8 cellular contexts compared by ENCODE assay signal in the genomic region with DNA sequence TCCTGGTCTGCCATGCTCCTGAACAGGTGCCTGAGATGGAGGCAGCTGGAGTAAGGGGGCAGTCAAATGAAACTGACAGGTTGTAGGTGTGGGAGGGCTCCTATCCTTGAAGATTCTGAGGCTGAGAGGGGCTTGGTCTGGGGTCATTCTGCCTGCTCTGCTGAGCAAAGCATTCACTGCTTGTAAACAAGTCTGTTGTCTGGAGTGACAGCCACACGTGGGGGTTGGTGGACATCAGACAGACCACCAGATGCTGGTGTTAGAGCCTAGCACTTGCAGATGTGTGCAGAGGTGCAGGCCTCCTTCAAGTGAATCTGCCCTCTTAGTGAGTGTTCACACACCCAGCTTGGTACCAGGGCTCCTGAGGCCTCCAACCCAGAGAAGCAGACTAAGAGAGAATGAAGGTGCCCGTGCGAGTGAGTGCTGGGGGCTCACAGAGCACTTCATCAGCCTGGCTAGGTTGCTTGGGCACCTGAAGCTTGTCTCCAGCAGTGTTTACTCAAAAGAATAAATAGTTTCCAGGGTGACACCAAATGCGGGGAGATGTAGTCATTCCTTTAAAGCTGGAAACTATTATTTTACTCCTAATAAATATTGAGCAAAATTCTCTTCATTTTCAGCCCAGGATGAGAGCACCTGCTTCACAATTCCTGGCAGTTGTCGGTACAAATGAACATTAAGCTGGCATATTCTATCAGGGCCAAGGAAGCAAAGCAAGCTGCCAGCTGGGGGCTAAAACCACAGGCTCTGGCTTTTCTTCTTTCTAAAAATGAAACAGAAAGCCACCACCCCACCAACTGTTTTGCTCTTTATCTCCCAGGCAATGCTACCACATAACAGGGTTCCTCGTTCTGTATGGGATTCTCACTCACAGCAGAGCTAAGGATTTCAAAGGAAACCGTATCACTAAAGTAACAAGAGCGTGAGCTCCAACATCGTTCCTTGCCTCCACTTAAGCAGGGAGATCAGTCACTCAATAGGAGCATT.
DNase-seq lines count a peak whose midpoint lies in the region; ATAC-seq and TF ChIP-seq lines count a peak whose summit lies in the region.

No MANE protein-coding gene starts in this region.

- no CpG with 5 or more reads among the region's 9 CpGs for WGBS in trophoblast cell (ENCODE audit: extremely low coverage, insufficient coverage, insufficient read length)
- WGBS in adrenal gland, 4 donors: 79 to 87% (median 82%) methylated on average over 9 of the region's 9 CpGs

- CTCF ChIA-PET in activated CD8-positive, alpha-beta T cell treated with anti-CD3 and anti-CD28 coated beads for 36 hours (lab: Charles Lee): interaction anchor here (0.8 to 1.1 kb wide), 3 partner anchors 20 to 1056 kb away, joined by 3 read pairs; a partner anchor contains a TSS

- H3K9me3 Mint-ChIP-seq in CD4-positive, CD25-positive, alpha-beta regulatory T cell: peaks cover 0 to 5% (median 2%) of the 10 kb centered on the region in 7 donors
- H3K9me3 Mint-ChIP-seq in activated CD8-positive, alpha-beta T cell treated with anti-CD3 and anti-CD28 coated beads for 36 hours: no peaks in the 10 kb centered on the region
- peaks cover 4% of the 10 kb centered on the region; the same call in 1 of the 2 replicates for H3K9me3 Mint-ChIP-seq in HFFc6

- peak overlapping the region; percentile 6 to 79 (median 60) for H3K4me3 Mint-ChIP-seq in CD4-positive, CD25-positive, alpha-beta regulatory T cell
- H3K4me3 Mint-ChIP-seq in activated CD8-positive, alpha-beta T cell treated with anti-CD3 and anti-CD28 coated beads for 36 hours: no peak overlapping the region
- H3K4me3 Mint-ChIP-seq in HFFc6: no peak overlapping the region

- no peak for TF ChIP-seq CTCF in activated CD8-positive, alpha-beta T cell treated with anti-CD3 and anti-CD28 coated beads for 36 hours (IDR thresholded peaks at IDR 0.05)
- TF ChIP-seq CTCF in HFFc6 (IDR thresholded peaks at IDR 0.05) (no peak), adrenal gland (IDR thresholded peaks at IDR 0.05) (no peak)

- no peak overlapping the region for H2AFZ ChIP-seq in trophoblast cell (ENCODE audit: insufficient read depth, low read length, poor library complexity)

- POLR2A ChIA-PET in activated CD8-positive, alpha-beta T cell treated with anti-CD3 and anti-CD28 coated beads for 36 hours (lab: Charles Lee): no interaction called here

- no peak overlapping the region for H3K4me2 ChIP-seq in trophoblast cell (ENCODE audit: low read length)

- no peak overlapping the region for H2BK5ac ChIP-seq in trophoblast cell (ENCODE audit: low read depth, low read length, poor library complexity)

- no peak overlapping the region for H3K18ac ChIP-seq in trophoblast cell (ENCODE audit: low read length)

- no peak overlapping the region for H3K9ac ChIP-seq in trophoblast cell (ENCODE audit: low read length)

- no peak overlapping the region for H3K23ac ChIP-seq in trophoblast cell (ENCODE audit: low read length)

- peak; percentile 56 to 59 for ATAC-seq in CD4-positive, CD25-positive, alpha-beta regulatory T cell (ENCODE audit: low read depth in 2 of 2)
- ATAC-seq in GM19043 (IDR thresholded peaks at IDR 0.05; ENCODE audit: low read depth, unreplicated experiment): peak; percentile 73
- peak; percentile 91 for ATAC-seq in HG03159 (IDR thresholded peaks at IDR 0.05; ENCODE audit: unreplicated experiment)
- ATAC-seq in activated CD8-positive, alpha-beta T cell treated with anti-CD3 and anti-CD28 coated beads for 36 hours: peak; percentile 80
- ATAC-seq in sciatic nerve: peak; percentile 6

- H3K27me3 Mint-ChIP-seq in CD4-positive, CD25-positive, alpha-beta regulatory T cell: no peaks in the 10 kb centered on the region
- no peaks in the 10 kb centered on the region for H3K27me3 Mint-ChIP-seq in activated CD8-positive, alpha-beta T cell treated with anti-CD3 and anti-CD28 coated beads for 36 hours
- peaks cover 31% of the 10 kb centered on the region for H3K27me3 Mint-ChIP-seq in HFFc6 (ENCODE audit: insufficient read depth)

- no peak overlapping the region for H2AK5ac ChIP-seq in trophoblast cell (ENCODE audit: low read length)

- no peak overlapping the region for H2BK12ac ChIP-seq in trophoblast cell (ENCODE audit: low read length)

- no peak overlapping the region for H3K4ac ChIP-seq in trophoblast cell (ENCODE audit: low read depth, low read length)

- H3K36me3 Mint-ChIP-seq in CD4-positive, CD25-positive, alpha-beta regulatory T cell: no peaks in the 10 kb centered on the region
- no peaks in the 10 kb centered on the region for H3K36me3 Mint-ChIP-seq in activated CD8-positive, alpha-beta T cell treated with anti-CD3 and anti-CD28 coated beads for 36 hours (ENCODE audit: low read depth)
- H3K36me3 Mint-ChIP-seq in HFFc6 (ENCODE audit: low read depth): no peaks in the 10 kb centered on the region

- H4K91ac ChIP-seq in trophoblast cell (ENCODE audit: low read depth, low read length): no peak overlapping the region

- DNase-seq in CD4-positive, CD25-positive, alpha-beta regulatory T cell: peak in 2 of 3 donors; percentile 25 to 78
- peak; percentile 60 for DNase-seq in activated CD8-positive, alpha-beta T cell treated with anti-CD3 and anti-CD28 coated beads for 36 hours
- DNase-seq in sciatic nerve (ENCODE audit: low spot score): no peak
- DNase-seq in HFFc6: no peak
- DNase-seq in trophoblast cell: no peak
- no peak for DNase-seq in adrenal gland

- peak overlapping the region; percentile 59 for H3K27ac ChIP-seq in CD4-positive, CD25-positive, alpha-beta regulatory T cell (ENCODE audit: insufficient read depth, low read length, poor library complexity, severe bottlenecking)
- no peak overlapping the region for H3K27ac ChIP-seq in trophoblast cell (ENCODE audit: low read depth, low read length)
- H3K27ac ChIP-seq in adrenal gland: no peak overlapping the region

- H3K36me3 ChIP-seq in CD4-positive, CD25-positive, alpha-beta regulatory T cell (ENCODE audit: control insufficient read depth, insufficient read depth, low read length): no peaks in the 10 kb centered on the region
- H3K36me3 ChIP-seq in trophoblast cell (ENCODE audit: control insufficient read depth in 1 of 2, insufficient read depth in 2 of 2, low read length in 2 of 2) (no peaks in the 10 kb centered on the region), adrenal gland (replicated peaks in 1 of 2) (no peaks in the 10 kb centered on the region)

- H3K79me1 ChIP-seq in trophoblast cell (ENCODE audit: low read length): no peaks in the 10 kb centered on the region

- peak overlapping the region; percentile 74 for H3K4me3 ChIP-seq in CD4-positive, CD25-positive, alpha-beta regulatory T cell (ENCODE audit: low read depth, low read length)
- H3K4me3 ChIP-seq in trophoblast cell (ENCODE audit: low read depth, low read length): no peak overlapping the region
- no peak overlapping the region for H3K4me3 ChIP-seq in adrenal gland

- peaks cover 9 to 36% (median 21%) of the 10 kb centered on the region in 4 donors for H3K4me1 Mint-ChIP-seq in CD4-positive, CD25-positive, alpha-beta regulatory T cell
- H3K4me1 Mint-ChIP-seq in activated CD8-positive, alpha-beta T cell treated with anti-CD3 and anti-CD28 coated beads for 36 hours (ENCODE audit: low read depth): peaks cover 19% of the 10 kb centered on the region
- peaks cover 18% of the 10 kb centered on the region for H3K4me1 Mint-ChIP-seq in HFFc6 (ENCODE audit: low read depth)

- no peak overlapping the region for H4K8ac ChIP-seq in trophoblast cell (ENCODE audit: low read depth, low read length)

- no peaks in the 10 kb centered on the region for H3K79me2 ChIP-seq in trophoblast cell (ENCODE audit: control insufficient read depth, insufficient read depth, low read length, poor library complexity)

- H3K4me1 ChIP-seq in CD4-positive, CD25-positive, alpha-beta regulatory T cell (ENCODE audit: control insufficient read depth, insufficient read depth, low read length, poor library complexity, severe bottlenecking): peaks cover 15% of the 10 kb centered on the region
- H3K4me1 ChIP-seq in trophoblast cell (ENCODE audit: control insufficient read depth in 1 of 2, insufficient read depth in 2 of 2, low read length in 2 of 2) (peaks cover 0 to 3% of the 10 kb centered on the region in 2 experiments), adrenal gland (replicated peaks in 1 of 2) (peaks cover 0 to 4% of the 10 kb centered on the region in 2 donors)

- H2BK120ac ChIP-seq in trophoblast cell (ENCODE audit: insufficient read depth, low read length, poor library complexity): no peak overlapping the region

- no peak overlapping the region for H3K14ac ChIP-seq in trophoblast cell (ENCODE audit: low read length)

- H3K27ac Mint-ChIP-seq in CD4-positive, CD25-positive, alpha-beta regulatory T cell: peak overlapping the region; percentile 2 to 84 (median 76)
- peak overlapping the region; percentile 58 for H3K27ac Mint-ChIP-seq in activated CD8-positive, alpha-beta T cell treated with anti-CD3 and anti-CD28 coated beads for 36 hours
- no peak overlapping the region for H3K27ac Mint-ChIP-seq in HFFc6

- H4K12ac ChIP-seq in trophoblast cell (ENCODE audit: low read depth, low read length): no peak overlapping the region

- H3K27me3 ChIP-seq in CD4-positive, CD25-positive, alpha-beta regulatory T cell (ENCODE audit: control insufficient read depth, insufficient read depth, low read length): no peaks in the 10 kb centered on the region
- H3K27me3 ChIP-seq in trophoblast cell (ENCODE audit: insufficient read depth, low read length) (no peaks in the 10 kb centered on the region), adrenal gland (no peaks in the 10 kb centered on the region)

- no peak for TF ChIP-seq POLR2A in adrenal gland (IDR thresholded peaks at IDR 0.05)

- intact Hi-C loops in activated CD8-positive, alpha-beta T cell treated with anti-CD3 and anti-CD28 coated beads for 36 hours (cut with micrococcal nuclease): no loop called here
- intact Hi-C loops in sciatic nerve (cut with DNase I) (no loop called here), adrenal gland (cut with DNase I) (no loop called here)

- no peaks in the 10 kb centered on the region for H3K9me3 ChIP-seq in CD4-positive, CD25-positive, alpha-beta regulatory T cell (ENCODE audit: control insufficient read depth in 2 of 2, low read length in 2 of 2)
- H3K9me3 ChIP-seq in trophoblast cell (ENCODE audit: insufficient read depth, low read depth, low read length) (no peaks in the 10 kb centered on the region), adrenal gland (replicated peaks in 1 of 3) (no peaks in the 10 kb centered on the region)

Comparison
In these comparisons a context has a peak if more than half of its experiments do, and no peak if none do; other contexts are left out.
1. ATAC-seq: peak in every context shown above with its lines; median percentile 91 in HG03159; 80 in activated CD8-positive, alpha-beta T cell treated with anti-CD3 and anti-CD28 coated beads for 36 hours; 73 in GM19043; 58 in CD4-positive, CD25-positive, alpha-beta regulatory T cell; 6 in sciatic nerve.
2. DNase-seq: peak in CD4-positive, CD25-positive, alpha-beta regulatory T cell (2 of 3) and activated CD8-positive, alpha-beta T cell treated with anti-CD3 and anti-CD28 coated beads for 36 hours (single experiment); none in sciatic nerve (single experiment), HFFc6 (single experiment), trophoblast cell (0 of 2) and adrenal gland (0 of 7).
3. H3K4me3 Mint-ChIP-seq: peak in CD4-positive, CD25-positive, alpha-beta regulatory T cell (4 of 4); none in activated CD8-positive, alpha-beta T cell treated with anti-CD3 and anti-CD28 coated beads for 36 hours (single experiment) and HFFc6 (single experiment).